Comparison of ENCODE assay signal across 15 cellular contexts in genomic region chr2:211503856-211504255, GRCh38.
DNase-seq lines count a peak whose midpoint lies in the region; ATAC-seq, FAIRE-seq and TF ChIP-seq lines count a peak whose summit lies in the region.
"Had no signal": no experiment of that assay in that cellular context is flagged by ENCODE, and none has a peak within 500 bp of the region (broad histone marks: within the 10 kb centered on the region; RNA-seq: fewer than 3 reads in every experiment).

No MANE protein-coding gene starts in this region.

- H3K9ac ChIP-seq in GM12878 (ENCODE audit: control insufficient read depth, insufficient read depth, low read length), result no peak overlapping the region

- DNase-seq in GM10266 (ENCODE audit: extremely low spot score), result no peak
- DNase-seq in GM12878 (ENCODE audit: low read depth, low spot score), result no peak
- DNase-seq in RKO (ENCODE audit: low spot score), result no peak
- DNase-seq in activated T-cell treated with anti-CD3 and anti-CD28 coated beads for 4 hours, result no peak
- no peak for DNase-seq in effector CD4-positive, alpha-beta T cell
- DNase-seq: activated T-cell treated with anti-CD3 and anti-CD28 coated beads, Interleukin-2, amount 50 U/mL, for 72 hours; caudate nucleus; kidney glomerular epithelial cell; NCI-H2107; nucleus accumbens; stimulated activated naive CD4-positive, alpha-beta T cell treated with Interleukin-2 at 50 U/mL for 16 hours had no signal

- RAD21 ChIA-PET in GM12878 (lab: Charles Lee; ENCODE audit: unreplicated experiment), result no interaction called here

- TF ChIP-seq EP300 in GM12878 (IDR thresholded peaks at IDR 0.05; ENCODE audit: borderline replicate concordance in 1 of 2, control insufficient read depth in 1 of 2, low read depth in 2 of 2, low read length in 2 of 2), result no peak

- SMC1A ChIA-PET in GM12878 (lab: Charles Lee; ENCODE audit: uncharacterized antibody, unreplicated experiment), result no interaction called here

- in situ Hi-C loops in GM12878 (cut with MboI), result no loop called here

- no peak overlapping the region for H2AFZ ChIP-seq in GM12878 (ENCODE audit: control insufficient read depth, low read depth, low read length)

- peak; percentile 31 for ATAC-seq in GM19468 (IDR thresholded peaks at IDR 0.05; ENCODE audit: extremely low read depth, unreplicated experiment)
- peak; percentile 80 for ATAC-seq in HG03354 (IDR thresholded peaks at IDR 0.05; ENCODE audit: poor library complexity, severe bottlenecking, unreplicated experiment)
- ATAC-seq in GM12878, result peak; percentile 80
- no peak for ATAC-seq in GM19397 (IDR thresholded peaks at IDR 0.05; ENCODE audit: unreplicated experiment)
- ATAC-seq: activated T-cell treated with anti-CD3 and anti-CD28 coated beads, Interleukin-2, amount 50 U/mL, for 72 hours had no signal

- H3K4me2 ChIP-seq in GM12878 (ENCODE audit: control insufficient read depth, insufficient read depth), result no peak overlapping the region

- POLR2A ChIA-PET in GM12878 (lab: Charles Lee), result no interaction called here

- H3K4me3 ChIP-seq in GM12878, result no peak overlapping the region
- H3K4me3 ChIP-seq: HAP-1 had no signal

- CTCF ChIA-PET in GM12878 (lab: Yijun Ruan, JAX), result interaction anchor here (0.7 to 1.5 kb wide), 4 partner anchors 9 to 300 kb away, joined by 3 read pairs; no protein-coding TSS in a partner anchor

- no peak for TF ChIP-seq POLR2A in GM12878 (IDR thresholded peaks at IDR 0.05; ENCODE audit: low read depth, low read length)

- no peak overlapping the region for H3K27ac ChIP-seq in GM12878 (ENCODE audit: control insufficient read depth, insufficient read depth)

- H4K20me1 ChIP-seq in GM12878 (ENCODE audit: control insufficient read depth, insufficient read depth), result no peaks in the 10 kb centered on the region

- TF ChIP-seq CTCF in GM10266 (IDR thresholded peaks at IDR 0.05; ENCODE audit: control insufficient read depth, insufficient read depth, low read depth, missing control alignments) (peak; percentile 26), GM12878 (IDR thresholded peaks at IDR 0.05 in 2 of 3, conservative IDR thresholded peaks at IDR 0.05 in 1 of 3; ENCODE audit: control insufficient read depth in 2 of 3, extremely low read depth in 1 of 3, insufficient read depth in 1 of 3, low read depth in 3 of 3, low read length in 3 of 3) (peak; percentile 26 to 42 (median 32); a peak in 3 of 6 replicates)

- no peaks in the 10 kb centered on the region for H3K9me3 ChIP-seq in GM12878 (replicated peaks; ENCODE audit: control insufficient read depth, insufficient read depth, low read length)
- H3K9me3 ChIP-seq: HAP-1 had no signal

- no peaks in the 10 kb centered on the region for H3K36me3 ChIP-seq in GM12878 (ENCODE audit: control insufficient read depth in 2 of 2, insufficient read depth in 2 of 2, low read length in 1 of 2)
- H3K36me3 ChIP-seq: HAP-1 had no signal

- H3K79me2 ChIP-seq in GM12878 (ENCODE audit: control insufficient read depth, insufficient read depth, low read length), result no peaks in the 10 kb centered on the region

- FAIRE-seq in GM12878 (lab: Jason Lieb, UNC), result no peak

- intact Hi-C loops in GM12878 (cut with micrococcal nuclease; ENCODE audit: unreplicated experiment), result no loop called here

- BruUV-seq in GM12878 (replicated peaks; lab: Mats Ljungman, UMichigan), result no TSS peak

- no peak for TF ChIP-seq RAD21 in GM12878 (IDR thresholded peaks at IDR 0.05; ENCODE audit: insufficient read depth, low read depth, low read length)

- H3K27me3 ChIP-seq in GM12878 (replicated peaks in 1 of 2; ENCODE audit: control insufficient read depth in 2 of 2, insufficient read depth in 2 of 2, low read length in 1 of 2), result no peaks in the 10 kb centered on the region

- no peaks in the 10 kb centered on the region for H3K4me1 ChIP-seq in GM12878 (ENCODE audit: control insufficient read depth, insufficient read depth, low read length)

TF ChIP-seq in GM12878, 131 proteins besides CTCF, POLR2A, EP300 and RAD21 (continues in another document):
- TF ChIP-seq BHLHE40 (IDR thresholded peaks at IDR 0.05; ENCODE audit: borderline replicate concordance in 1 of 2, low read depth in 2 of 2, low read length in 1 of 2) (no peak), HDGF (IDR thresholded peaks at IDR 0.05) (no peak), ETV6 (conservative IDR thresholded peaks at IDR 0.05 in 1 of 2, IDR thresholded peaks at IDR 0.05 in 1 of 2; ENCODE audit: borderline replicate concordance in 1 of 2, low read depth in 1 of 2) (no peak), HSF1 (IDR thresholded peaks at IDR 0.05; ENCODE audit: low read depth, low read length) (no peak), PML (IDR thresholded peaks at IDR 0.05; ENCODE audit: low read length) (no peak), RFX5 (IDR thresholded peaks at IDR 0.05; ENCODE audit: low read depth, low read length) (no peak), E4F1 (IDR thresholded peaks at IDR 0.05; ENCODE audit: borderline replicate concordance, partially characterized antibody) (no peak)
- TF ChIP-seq, protein P1, sequence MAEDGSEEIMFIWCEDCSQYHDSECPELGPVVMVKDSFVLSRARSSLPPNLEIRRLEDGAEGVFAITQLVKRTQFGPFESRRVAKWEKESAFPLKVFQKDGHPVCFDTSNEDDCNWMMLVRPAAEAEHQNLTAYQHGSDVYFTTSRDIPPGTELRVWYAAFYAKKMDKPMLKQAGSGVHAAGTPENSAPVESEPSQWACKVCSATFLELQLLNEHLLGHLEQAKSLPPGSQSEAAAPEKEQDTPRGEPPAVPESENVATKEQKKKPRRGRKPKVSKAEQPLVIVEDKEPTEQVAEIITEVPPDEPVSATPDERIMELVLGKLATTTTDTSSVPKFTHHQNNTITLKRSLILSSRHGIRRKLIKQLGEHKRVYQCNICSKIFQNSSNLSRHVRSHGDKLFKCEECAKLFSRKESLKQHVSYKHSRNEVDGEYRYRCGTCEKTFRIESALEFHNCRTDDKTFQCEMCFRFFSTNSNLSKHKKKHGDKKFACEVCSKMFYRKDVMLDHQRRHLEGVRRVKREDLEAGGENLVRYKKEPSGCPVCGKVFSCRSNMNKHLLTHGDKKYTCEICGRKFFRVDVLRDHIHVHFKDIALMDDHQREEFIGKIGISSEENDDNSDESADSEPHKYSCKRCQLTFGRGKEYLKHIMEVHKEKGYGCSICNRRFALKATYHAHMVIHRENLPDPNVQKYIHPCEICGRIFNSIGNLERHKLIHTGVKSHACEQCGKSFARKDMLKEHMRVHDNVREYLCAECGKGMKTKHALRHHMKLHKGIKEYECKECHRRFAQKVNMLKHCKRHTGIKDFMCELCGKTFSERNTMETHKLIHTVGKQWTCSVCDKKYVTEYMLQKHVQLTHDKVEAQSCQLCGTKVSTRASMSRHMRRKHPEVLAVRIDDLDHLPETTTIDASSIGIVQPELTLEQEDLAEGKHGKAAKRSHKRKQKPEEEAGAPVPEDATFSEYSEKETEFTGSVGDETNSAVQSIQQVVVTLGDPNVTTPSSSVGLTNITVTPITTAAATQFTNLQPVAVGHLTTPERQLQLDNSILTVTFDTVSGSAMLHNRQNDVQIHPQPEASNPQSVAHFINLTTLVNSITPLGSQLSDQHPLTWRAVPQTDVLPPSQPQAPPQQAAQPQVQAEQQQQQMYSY (CRISPR knock-in tag; IDR thresholded peaks at IDR 0.05), result no peak
